ENCODE assay signal across 34 cellular contexts in the genomic region with DNA sequence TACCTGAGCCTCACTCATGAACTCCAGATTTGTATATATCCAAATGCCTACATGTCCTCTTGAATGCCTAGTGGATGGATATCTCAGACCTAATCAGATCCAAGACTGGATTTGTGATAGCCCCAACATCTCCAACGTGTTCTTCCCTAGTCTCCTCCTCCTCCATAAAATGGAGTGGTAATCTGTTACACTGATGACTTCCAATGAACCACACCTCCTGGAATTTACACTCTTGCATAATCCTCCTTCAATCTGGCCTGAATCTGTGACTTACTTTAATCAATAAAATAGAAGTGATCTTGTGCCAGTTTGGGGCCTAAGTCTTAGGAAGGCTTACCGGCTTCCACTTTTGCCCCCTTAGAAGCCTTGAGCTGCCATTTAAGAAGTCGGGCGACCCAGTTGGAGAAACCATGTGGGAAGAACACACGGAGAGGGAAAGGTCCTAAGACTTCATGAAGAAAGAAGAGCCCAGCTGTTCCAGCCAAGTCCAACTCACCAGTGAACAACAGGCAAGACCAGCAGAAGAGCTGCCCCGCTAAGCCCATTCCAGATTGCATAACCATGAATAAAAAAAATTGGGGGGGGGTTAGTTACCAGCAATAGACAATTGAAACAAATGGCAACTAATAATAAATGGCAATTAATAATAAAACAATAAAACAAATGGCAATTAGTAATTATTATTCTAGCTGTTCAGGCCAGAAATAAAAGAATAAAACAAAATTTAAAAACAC.
"Had no signal": no experiment of that assay in that cellular context is flagged by ENCODE, and none has a peak within 500 bp of the region (broad histone marks: within the 10 kb centered on the region; RNA-seq: fewer than 3 reads in every experiment).

No MANE protein-coding gene starts in this region.

- H3K27ac Mint-ChIP-seq: activated B cell treated with CpG ODN at 0.5 μM for 24 hours; activated CD8-positive, alpha-beta T cell treated with anti-CD3 and anti-CD28 coated beads for 36 hours; activated naive CD8-positive, alpha-beta T cell; activated naive CD8-positive, alpha-beta T cell treated with anti-CD3 and anti-CD28 coated beads, Interleukin-2, amount 50 U/mL, for 24 hours; activated T-helper 17 cell treated with anti-CD3 and anti-CD28 coated beads, Interleukin-2, amount 50 U/mL, for 72 hours; endodermal cell; T-helper 17 cell; T-helper 2 cell treated with Interferon-gamma antibody and Interleukin-4, amounts not matched to agents 5 μg/mL and 100 μg/mL, for 36 hours had no signal

- H3K4me3 Mint-ChIP-seq: activated B cell treated with CpG ODN at 0.5 μM for 24 hours; activated CD8-positive, alpha-beta T cell treated with anti-CD3 and anti-CD28 coated beads for 36 hours; activated naive CD8-positive, alpha-beta T cell; activated naive CD8-positive, alpha-beta T cell treated with anti-CD3 and anti-CD28 coated beads, Interleukin-2, amount 50 U/mL, for 24 hours; activated T-cell treated with anti-CD3 and anti-CD28 coated beads, Interleukin-2, amount 50 U/mL, for 4 hours; activated T-helper 17 cell treated with anti-CD3 and anti-CD28 coated beads, Interleukin-2, amount 50 U/mL, for 72 hours; endodermal cell; T-helper 17 cell; T-helper 2 cell treated with Interferon-gamma antibody and Interleukin-4, amounts not matched to agents 5 μg/mL and 100 μg/mL, for 36 hours had no signal

- H3K36me3 Mint-ChIP-seq: activated naive CD8-positive, alpha-beta T cell had no signal

- H3K9me3 ChIP-seq: adrenal gland, body of pancreas, colonic mucosa, gastrocnemius medialis had no signal

- DNase-seq: activated B cell treated with CpG ODN at 0.5 μM for 24 hours; activated CD4-positive, alpha-beta T cell treated with anti-CD3 and anti-CD28 coated beads for 48 hours; activated CD4-positive, alpha-beta T cell treated with anti-CD3 and anti-CD28 coated beads, Interleukin-2, amount 50 U/mL, for 1 hour; activated CD4-positive, alpha-beta T cell treated with anti-CD3 and anti-CD28 coated beads, Interleukin-2, amount 50 U/mL, for 48 hours; activated CD8-positive, alpha-beta memory T cell treated with anti-CD3 and anti-CD28 coated beads for 24 hours; activated CD8-positive, alpha-beta T cell treated with anti-CD3 and anti-CD28 coated beads for 36 hours; activated effector memory CD4-positive, alpha-beta T cell treated with Interleukin-2 at 50 U/mL for 16 hours; activated gamma-delta T cell treated with Interleukin-2 at 50 U/mL for 16 hours; activated naive CD4-positive, alpha-beta T cell treated with anti-CD3 and anti-CD28 coated beads, Interleukin-2, amount 50 U/mL, for 16 hours; activated naive CD4-positive, alpha-beta T cell treated with Interleukin-2 at 50 U/mL for 16 hours; activated naive CD8-positive, alpha-beta T cell treated with anti-CD3 and anti-CD28 coated beads, Interleukin-2, amount 50 U/mL, for 24 hours; activated T-cell treated with anti-CD3 and anti-CD28 coated beads, Interleukin-2, amount 50 U/mL, for 4 hours; adrenal gland; amygdala; aorta; body of pancreas; central memory CD4-positive, alpha-beta T cell; cerebellar nuclear complex; colonic mucosa; effector memory CD4-positive, alpha-beta T cell; endodermal cell; foreskin keratinocyte; gastrocnemius medialis; glutamatergic neuron; T-helper 1 cell; T-helper 17 cell; T1000; WERI-Rb-1 had no signal

- ATAC-seq: activated CD4-positive, CD25-positive, alpha-beta regulatory T cell treated with anti-CD3 and anti-CD28 coated beads, Interleukin-2, amount 50 U/mL, for 24 hours; activated CD8-positive, alpha-beta T cell treated with anti-CD3 and anti-CD28 coated beads for 36 hours; activated naive CD8-positive, alpha-beta T cell treated with anti-CD3 and anti-CD28 coated beads, Interleukin-2, amount 50 U/mL, for 24 hours; activated T-cell treated with anti-CD3 and anti-CD28 coated beads, Interleukin-2, amount 50 U/mL, for 4 hours; activated T-helper 17 cell treated with anti-CD3 and anti-CD28 coated beads, Interleukin-2, amount 50 U/mL, for 72 hours; body of pancreas; esophagus mucosa; foreskin keratinocyte; gastrocnemius medialis; T-helper 17 cell had no signal

- H3K27me3 Mint-ChIP-seq: activated B cell treated with CpG ODN at 0.5 μM for 24 hours; activated CD8-positive, alpha-beta T cell treated with anti-CD3 and anti-CD28 coated beads for 36 hours; activated naive CD8-positive, alpha-beta T cell; activated naive CD8-positive, alpha-beta T cell treated with anti-CD3 and anti-CD28 coated beads, Interleukin-2, amount 50 U/mL, for 24 hours had no signal

- H3K4me1 Mint-ChIP-seq: activated B cell treated with CpG ODN at 0.5 μM for 24 hours; activated naive CD8-positive, alpha-beta T cell treated with anti-CD3 and anti-CD28 coated beads, Interleukin-2, amount 50 U/mL, for 24 hours; activated T-helper 17 cell treated with anti-CD3 and anti-CD28 coated beads, Interleukin-2, amount 50 U/mL, for 72 hours; T-helper 17 cell had no signal

- H3K4me3 ChIP-seq: adrenal gland, body of pancreas, cardiac muscle cell, colonic mucosa, gastrocnemius medialis had no signal

- H3K4me1 ChIP-seq: adrenal gland, body of pancreas, colonic mucosa, foreskin keratinocyte, gastrocnemius medialis had no signal

- H3K27ac ChIP-seq: adrenal gland, body of pancreas, cardiac muscle cell, colonic mucosa, foreskin keratinocyte, gastrocnemius medialis, WERI-Rb-1 had no signal

- H3K9me3 Mint-ChIP-seq: activated B cell treated with CpG ODN at 0.5 μM for 24 hours; activated CD8-positive, alpha-beta T cell treated with anti-CD3 and anti-CD28 coated beads for 36 hours; activated naive CD8-positive, alpha-beta T cell treated with anti-CD3 and anti-CD28 coated beads, Interleukin-2, amount 50 U/mL, for 24 hours; activated T-cell treated with anti-CD3 and anti-CD28 coated beads, Interleukin-2, amount 50 U/mL, for 4 hours; activated T-helper 17 cell treated with anti-CD3 and anti-CD28 coated beads, Interleukin-2, amount 50 U/mL, for 72 hours had no signal

- H3K36me3 ChIP-seq: adrenal gland, cardiac muscle cell, colonic mucosa, gastrocnemius medialis, WERI-Rb-1 had no signal

- H3K27me3 ChIP-seq: adrenal gland, body of pancreas, cardiac muscle cell, colonic mucosa, foreskin keratinocyte, gastrocnemius medialis had no signal
